Comparison of ENCODE assay signal across 8 cellular contexts in genomic region chr10:100345570-100346330, GRCh38. TPM values are rescaled to one million over a fixed set of nuclear protein-coding genes. Genes with fewer than 3 reads are reported as not detected.
DNase-seq lines count a peak whose midpoint lies in the region; ATAC-seq, FAIRE-seq and TF ChIP-seq lines count a peak whose summit lies in the region.

No MANE protein-coding gene starts in this region.

- in situ Hi-C loops in KBM-7 (cut with MboI; ENCODE audit: low pct_unique_long_range_greater_than_20kb, low sequenced_read_pairs): loop anchor here (10.0 to 25.0 kb wide), 2 partner anchors 79 to 167 kb away; partner anchors contain the start of gene SEC31B

- H3K4me1 ChIP-seq in A549: peaks cover 60% of the 10 kb centered on the region

- H3K36me3 Mint-ChIP-seq in activated naive CD8-positive, alpha-beta T cell: peaks cover 5% of the 10 kb centered on the region

- CTCF ChIA-PET in A549 (lab: Yijun Ruan, JAX): interaction anchor here (0.6 to 28.5 kb wide), 16 partner anchors 7 to 168 kb away, joined by 3 to 534 read pairs (median 6); partner anchors contain the start of gene SEC31B

- peaks cover 27% of the 10 kb centered on the region for H3K4me1 Mint-ChIP-seq in activated naive CD8-positive, alpha-beta T cell (ENCODE audit: low read depth)

- no peak for TF ChIP-seq CTCF in A549 (IDR thresholded peaks at IDR 0.05)

- DNase-seq in A549 (ENCODE audit: low read depth in 1 of 2, low spot score in 1 of 2) (peak in 1 of 2 experiments; percentile 45), HCEC 1CT (peak; percentile 82), iris pigment epithelial cell (ENCODE audit: low read depth) (peak; percentile 80), KBM-7 (no peak)
- no peak for DNase-seq in activated CD4-positive, alpha-beta T cell treated with anti-CD3 and anti-CD28 coated beads, Interleukin-2, amount 50 U/mL, for 4 hours

- H3K4me3 Mint-ChIP-seq in activated naive CD8-positive, alpha-beta T cell: peak overlapping the region; percentile 96

- H3K9me3 ChIP-seq in A549: no peaks in the 10 kb centered on the region

- WGBS in A549 (ENCODE audit: missing lambda C conversion rate): 46% methylated on average over 9 of the region's 9 CpGs

- H3K27me3 Mint-ChIP-seq in activated naive CD8-positive, alpha-beta T cell: no peaks in the 10 kb centered on the region

- ATAC-seq in A549 (peak in 1 of 2 experiments; percentile 1; a peak in 1 of 6 replicates), HG03095 (IDR thresholded peaks at IDR 0.05; ENCODE audit: unreplicated experiment) (no peak)

- no peak for TF ChIP-seq RAD21 in A549 (conservative IDR thresholded peaks at IDR 0.05 in 1 of 2, IDR thresholded peaks at IDR 0.05 in 1 of 2)

- H3K4me2 ChIP-seq in A549: peak overlapping the region; percentile 88

- peak overlapping the region; percentile 71 for H3K27ac Mint-ChIP-seq in activated naive CD8-positive, alpha-beta T cell

- H3K27ac ChIP-seq in A549 (peak overlapping the region; percentile 99), temporal lobe (ENCODE audit: low read depth, low read length) (peak overlapping the region; percentile 79)

- H3K9me3 Mint-ChIP-seq in activated naive CD8-positive, alpha-beta T cell (ENCODE audit: low read depth): no peaks in the 10 kb centered on the region

- POLR2A ChIA-PET in A549 (lab: Yijun Ruan, JAX): interaction anchor here (0.6 to 7.6 kb wide), 8 partner anchors 14 to 1939 kb away, joined by 3 to 143 read pairs (median 9); partner anchors contain the start of gene BLOC1S2

- TF ChIP-seq POLR2A in A549 (IDR thresholded peaks at IDR 0.05; ENCODE audit: low read length): no peak

- no peak for FAIRE-seq in A549 (lab: Jason Lieb, UNC)

- no peak for TF ChIP-seq EP300 in A549 (IDR thresholded peaks at IDR 0.05)

- peak overlapping the region; percentile 99 for H3K4me3 ChIP-seq in A549

TF ChIP-seq in A549, 52 proteins besides CTCF, POLR2A, EP300 and RAD21:
- TF ChIP-seq REST (IDR thresholded peaks at IDR 0.05): peak; percentile 64
- TF ChIP-seq NPAS2 (CRISPR knock-in tag; IDR thresholded peaks at IDR 0.05; ENCODE audit: borderline replicate concordance): no peak
- TF ChIP-seq BCL3 (IDR thresholded peaks at IDR 0.05): 0 out of 3 replicates have a peak, but pooled peaks have one; percentile 22
- TF ChIP-seq ZFP36 (IDR thresholded peaks at IDR 0.05; ENCODE audit: borderline replicate concordance, partially characterized antibody): no peak

RNA-seq across cellular contexts. Expression of gene SCD, which starts 1.3 kb away (rescaled TPM):
- polyA plus RNA-seq in A549 (2011; rRNA removed): 329 and 348 TPM in 2 replicates
- 66.6 and 81.4 TPM in 2 replicates for polyA plus RNA-seq in A549 (2012; cell fraction: cytosol; rRNA removed)
- polyA plus RNA-seq in A549 (2012; cell fraction: nucleus; rRNA removed): 73.4 and 80.0 TPM in 2 replicates
- polyA plus RNA-seq in A549 (2017; fragmentation: RNase III; extraction: RNeasy Plus Mini Kit Qiagen cat#74134 plus additional on column Dnase treatment): 157 to 496 TPM (median 416 TPM) in 3 replicates
- polyA minus RNA-seq in A549 (2011; rRNA and poly(A)+ RNA removed): 331 and 353 TPM in 2 replicates
- total RNA-seq in temporal lobe: 174 TPM

RNA-seq across cellular contexts. Expression of gene PKD2L1, which starts 15.7 kb away (rescaled TPM):
- polyA plus RNA-seq in A549 (2011; rRNA removed) (0.06 and 0.26 TPM in 2 replicates), A549 (2017; fragmentation: RNase III; extraction: RNeasy Plus Mini Kit Qiagen cat#74134 plus additional on column Dnase treatment) (0.08 to 0.11 TPM (median 0.10 TPM) in 3 replicates)
- polyA plus RNA-seq in A549 (2012; cell fraction: cytosol; rRNA removed): 0.01 TPM in 1 of 2 replicates, not detected in the other
- 0.04 TPM in 1 of 2 replicates, not detected in the other for polyA plus RNA-seq in A549 (2012; cell fraction: nucleus; rRNA removed)
- 0.24 TPM in 1 of 2 replicates, not detected in the other for polyA minus RNA-seq in A549 (2011; rRNA and poly(A)+ RNA removed)
- 0.25 TPM for total RNA-seq in temporal lobe

RNA-seq across cellular contexts. Expression of gene BLOC1S2, which starts 59.3 kb away (rescaled TPM):
- 56.9 and 91.0 TPM in 2 replicates for polyA plus RNA-seq in A549 (2011; rRNA removed)
- polyA plus RNA-seq in A549 (2012; cell fraction: cytosol; rRNA removed): 24.2 and 26.6 TPM in 2 replicates
- 7.9 and 8.7 TPM in 2 replicates for polyA plus RNA-seq in A549 (2012; cell fraction: nucleus; rRNA removed)
- 87.6 to 90.9 TPM (median 88.5 TPM) in 3 replicates for polyA plus RNA-seq in A549 (2017; fragmentation: RNase III; extraction: RNeasy Plus Mini Kit Qiagen cat#74134 plus additional on column Dnase treatment)
- 10.3 and 10.7 TPM in 2 replicates for polyA minus RNA-seq in A549 (2011; rRNA and poly(A)+ RNA removed)
- 49.2 TPM for total RNA-seq in temporal lobe

Comparison
In these comparisons a context has a peak if more than half of its experiments do, and no peak if none do; other contexts are left out.
1. DNase-seq: peak in HCEC 1CT (single experiment) and iris pigment epithelial cell (single experiment); none in activated CD4-positive, alpha-beta T cell treated with anti-CD3 and anti-CD28 coated beads, Interleukin-2, amount 50 U/mL, for 4 hours (0 of 2) and KBM-7 (single experiment).